9 cellular contexts compared by ENCODE assay signal in genomic region chr6:27238010-27238983, GRCh38. TPM values are rescaled to one million over a fixed set of nuclear protein-coding genes. Genes with fewer than 3 reads are reported as not detected.
DNase-seq lines count a peak whose midpoint lies in the region; FAIRE-seq and TF ChIP-seq lines count a peak whose summit lies in the region.
"Had no signal": no experiment of that assay in that cellular context is flagged by ENCODE, and none has a peak within 500 bp of the region (broad histone marks: within the 10 kb centered on the region; RNA-seq: fewer than 3 reads in every experiment).

No MANE protein-coding gene starts in this region.

- H3K9me3 Mint-ChIP-seq in T-helper 2 cell treated with Interferon-gamma antibody and Interleukin-4, amounts not matched to agents 5 μg/mL and 100 μg/mL, for 36 hours: no peaks in the 10 kb centered on the region

- no peak for FAIRE-seq in GM12891 (lab: Jason Lieb, UNC)

- no peak overlapping the region for H3K27ac Mint-ChIP-seq in T-helper 2 cell treated with Interferon-gamma antibody and Interleukin-4, amounts not matched to agents 5 μg/mL and 100 μg/mL, for 36 hours
- H3K27ac Mint-ChIP-seq: CD14-positive monocyte had no signal

- DNase-seq in activated CD4-positive, alpha-beta T cell treated with anti-CD3 and anti-CD28 coated beads for 48 hours: peak; percentile 13
- DNase-seq in activated CD4-positive, alpha-beta T cell treated with anti-CD3 and anti-CD28 coated beads, Interleukin-2, amount 50 U/mL, for 4 hours: no peak
- DNase-seq in T-helper 2 cell treated with Interferon-gamma antibody and Interleukin-4, amounts not matched to agents 5 μg/mL and 100 μg/mL, for 36 hours (ENCODE audit: low spot score): no peak
- no peak for DNase-seq in fibroblast of mammary gland (ENCODE audit: low read depth)
- DNase-seq in retinal pigment epithelial cell (ENCODE audit: low read depth): no peak
- DNase-seq in superior temporal gyrus (ENCODE audit: extremely low spot score): no peak
- no peak for DNase-seq in occipital lobe (lab: John Stamatoyannopoulos, UW)
- no peak for DNase-seq in GM12891 (ENCODE audit: insufficient read length, low spot score)

- peaks cover 70% of the 10 kb centered on the region for H3K27me3 Mint-ChIP-seq in T-helper 2 cell treated with Interferon-gamma antibody and Interleukin-4, amounts not matched to agents 5 μg/mL and 100 μg/mL, for 36 hours (ENCODE audit: low read depth)

- H3K4me1 Mint-ChIP-seq in T-helper 2 cell treated with Interferon-gamma antibody and Interleukin-4, amounts not matched to agents 5 μg/mL and 100 μg/mL, for 36 hours (ENCODE audit: low read depth): peaks cover 18% of the 10 kb centered on the region

- no peak for TF ChIP-seq POLR2A in GM12891 (IDR thresholded peaks at IDR 0.05; ENCODE audit: low read depth, low read length)

- no peak for TF ChIP-seq CTCF in fibroblast of mammary gland (conservative IDR thresholded peaks at IDR 0.05; ENCODE audit: control insufficient read depth, insufficient read depth, low read depth, low read length)
- TF ChIP-seq CTCF in retinal pigment epithelial cell (conservative IDR thresholded peaks at IDR 0.05; ENCODE audit: low read depth, low read length): no peak

- peaks cover 2% of the 10 kb centered on the region for H3K36me3 Mint-ChIP-seq in T-helper 2 cell treated with Interferon-gamma antibody and Interleukin-4, amounts not matched to agents 5 μg/mL and 100 μg/mL, for 36 hours (ENCODE audit: low read depth)

- H3K4me3 ChIP-seq in fibroblast of mammary gland (ENCODE audit: control insufficient read depth, low read depth, low read length): peak overlapping the region; percentile 50
- H3K4me3 ChIP-seq in retinal pigment epithelial cell (ENCODE audit: low read length): peak overlapping the region; percentile 28

- peak overlapping the region; percentile 74 for H3K4me3 Mint-ChIP-seq in T-helper 2 cell treated with Interferon-gamma antibody and Interleukin-4, amounts not matched to agents 5 μg/mL and 100 μg/mL, for 36 hours

TF ChIP-seq in GM12891, 5 proteins besides CTCF, POLR2A, EP300 and RAD21:
- TF ChIP-seq PAX5 (IDR thresholded peaks at IDR 0.05; ENCODE audit: insufficient read depth, low read length, severe bottlenecking) (no peak), SPI1 (IDR thresholded peaks at IDR 0.05; ENCODE audit: low read depth, low read length) (no peak), TAF1 (IDR thresholded peaks at IDR 0.05; ENCODE audit: low read depth, low read length) (no peak), POLR2AphosphoS5 (IDR thresholded peaks at IDR 0.05; ENCODE audit: low read depth, low read length) (no peak), POU2F2 (IDR thresholded peaks at IDR 0.05; ENCODE audit: low read depth, low read length) (no peak)

RNA-seq across cellular contexts. Expression of gene PRSS16, which starts 9.2 kb away (rescaled TPM):
- not detected for total RNA-seq in occipital lobe
- polyA plus RNA-seq in GM12891 (2012; ENCODE audit: low read depth, missing spikeins): 0.81 TPM
- polyA plus RNA-seq: CD14-positive monocyte had no signal
